Comparison of ENCODE assay signal across 14 cellular contexts in the genomic region with DNA sequence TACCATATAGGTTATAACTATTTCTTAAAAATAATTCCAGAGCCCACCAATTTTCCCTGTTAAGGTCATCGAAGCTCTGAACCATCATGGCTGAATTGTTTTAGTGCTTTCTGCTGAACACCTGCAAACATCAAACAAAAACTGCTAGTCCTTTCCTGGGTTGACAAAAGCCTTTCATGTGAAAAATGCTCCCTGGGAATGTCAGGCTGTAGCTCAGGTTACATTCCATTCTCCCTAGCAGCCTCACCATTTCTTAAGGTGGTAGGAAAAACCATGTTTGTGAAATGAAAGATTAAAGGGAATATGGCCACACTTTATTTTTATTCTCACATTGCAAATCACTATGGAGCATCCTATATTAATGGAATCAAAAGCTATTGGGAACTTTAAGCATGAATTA. TPM values are rescaled to one million over a fixed set of nuclear protein-coding genes. Genes with fewer than 3 reads are reported as not detected.
DNase-seq lines count a peak whose midpoint lies in the region; ATAC-seq and TF ChIP-seq lines count a peak whose summit lies in the region.
"Had no signal": no experiment of that assay in that cellular context is flagged by ENCODE, and none has a peak within 500 bp of the region (broad histone marks: within the 10 kb centered on the region; RNA-seq: fewer than 3 reads in every experiment).

No MANE protein-coding gene starts in this region.

- TF ChIP-seq CTCF in brain (conservative IDR thresholded peaks at IDR 0.05) = no peak
- no peak for TF ChIP-seq CTCF in mesothelial cell of epicardium (IDR thresholded peaks at IDR 0.05; ENCODE audit: unreplicated experiment)

- peaks cover 7% of the 10 kb centered on the region for H3K27me3 Mint-ChIP-seq in brain
- H3K27me3 Mint-ChIP-seq in mesothelial cell of epicardium (ENCODE audit: low read depth) = no peaks in the 10 kb centered on the region

- no peaks in the 10 kb centered on the region for H3K27me3 ChIP-seq in right cardiac atrium (ENCODE audit: control insufficient read depth, insufficient read depth)

- intact Hi-C loops in right cardiac atrium (cut with DNase I) = loop anchor here in 3 of 4 donors (10.0 kb wide), 4 partner anchors 58 to 992 kb away; no protein-coding TSS in a partner anchor

- H3K27ac Mint-ChIP-seq in brain = peak overlapping the region; percentile 28 to 99 (median 84)
- H3K27ac Mint-ChIP-seq in mesothelial cell of epicardium = peak overlapping the region; percentile 93
- H3K27ac Mint-ChIP-seq: stimulated activated naive CD8-positive, alpha-beta T cell treated with anti-CD3 and anti-CD28 coated beads, Interleukin-15, amount 100 ng/mL, for 72 hours had no signal

- H3K9me3 Mint-ChIP-seq in brain = peaks cover 0 to 2% (median 0%) of the 10 kb centered on the region in 5 experiments
- no peaks in the 10 kb centered on the region for H3K9me3 Mint-ChIP-seq in mesothelial cell of epicardium
- H3K9me3 Mint-ChIP-seq: stimulated activated naive CD8-positive, alpha-beta T cell treated with anti-CD3 and anti-CD28 coated beads, Interleukin-15, amount 100 ng/mL, for 72 hours had no signal

- peaks cover 2% of the 10 kb centered on the region for H3K4me1 ChIP-seq in right cardiac atrium (ENCODE audit: control insufficient read depth, insufficient read depth, low read length)

- ATAC-seq in HG03095 (IDR thresholded peaks at IDR 0.05; ENCODE audit: unreplicated experiment) (no peak), HG03521 (IDR thresholded peaks at IDR 0.05; ENCODE audit: unreplicated experiment) (no peak), right cardiac atrium (no peak)
- ATAC-seq: sciatic nerve; stimulated activated naive CD8-positive, alpha-beta T cell treated with anti-CD3 and anti-CD28 coated beads, Interleukin-15, amount 100 ng/mL, for 72 hours had no signal

- peaks cover 18% of the 10 kb centered on the region for H3K36me3 Mint-ChIP-seq in brain
- no peaks in the 10 kb centered on the region for H3K36me3 Mint-ChIP-seq in mesothelial cell of epicardium

- no peaks in the 10 kb centered on the region for H3K9me3 ChIP-seq in right cardiac atrium (ENCODE audit: control insufficient read depth, low read length)

- peaks cover 85% of the 10 kb centered on the region for H3K4me1 Mint-ChIP-seq in brain
- peaks cover 78% of the 10 kb centered on the region for H3K4me1 Mint-ChIP-seq in mesothelial cell of epicardium
- H3K4me1 Mint-ChIP-seq: stimulated activated naive CD8-positive, alpha-beta T cell treated with anti-CD3 and anti-CD28 coated beads, Interleukin-15, amount 100 ng/mL, for 72 hours had no signal

- H3K4me3 Mint-ChIP-seq in brain = peak overlapping the region; percentile 74 to 94 (median 86)
- H3K4me3 Mint-ChIP-seq in mesothelial cell of epicardium = no peak overlapping the region
- H3K4me3 Mint-ChIP-seq: stimulated activated naive CD8-positive, alpha-beta T cell treated with anti-CD3 and anti-CD28 coated beads, Interleukin-15, amount 100 ng/mL, for 72 hours had no signal

- peak; percentile 66 for DNase-seq in ELF-1 (ENCODE audit: low read depth, low spot score)
- peak; percentile 96 for DNase-seq in NCI-H146 treated with DMSO at 0.1 percent for 48 hours (lab: John Stamatoyannopoulos, UW; ENCODE audit: unreplicated experiment)
- no peak for DNase-seq in mesothelial cell of epicardium (ENCODE audit: low spot score in 2 of 2, unreplicated experiment in 2 of 2)
- DNase-seq in middle frontal gyrus (ENCODE audit: extremely low spot score, low spot score) = no peak
- DNase-seq in right cardiac atrium = no peak
- DNase-seq: activated T-cell treated with anti-CD3 and anti-CD28 coated beads, Interleukin-2, amount 50 U/mL, for 1 hour; amniotic stem cell; KBM-7; stimulated activated naive CD8-positive, alpha-beta T cell treated with anti-CD3 and anti-CD28 coated beads, Interleukin-15, amount 100 ng/mL, for 72 hours; T-helper 1 cell had no signal

- WGBS in right cardiac atrium = 40% methylated on average over 1 of the region's 1 CpG

- H3K4me3 ChIP-seq in right cardiac atrium (ENCODE audit: low read length) = no peak overlapping the region

- no peak overlapping the region for H3K27ac ChIP-seq in right cardiac atrium (ENCODE audit: low read length)

RNA-seq across cellular contexts. Expression of a gene that starts 5.7 kb away (rescaled TPM):
- 29.3 TPM for polyA plus RNA-seq in brain (ENCODE audit: insufficient read depth, low read depth, low replicate concordance)
- total RNA-seq in mesothelial cell of epicardium = 210 to 224 TPM (median 218 TPM) in 3 replicates
- total RNA-seq in right cardiac atrium = 10 to 100 TPM; 51.8 to 73.6 (median 61.9) TPM
- polyA plus RNA-seq in right cardiac atrium = 17.3 TPM

Comparison
In these comparisons a context has a peak if more than half of its experiments do, and no peak if none do; other contexts are left out.
1. DNase-seq: peak in ELF-1 (single experiment) and NCI-H146 treated with DMSO at 0.1 percent for 48 hours (single experiment); none in mesothelial cell of epicardium (0 of 2), middle frontal gyrus (single experiment) and right cardiac atrium (0 of 3).